In genomic region chr9:127133739-127134167, GRCh38 we compare ENCODE assay signal across 11 cellular contexts. TPM values are rescaled to one million over a fixed set of nuclear protein-coding genes. Genes with fewer than 3 reads are reported as not detected.
DNase-seq lines count a peak whose midpoint lies in the region; ATAC-seq and TF ChIP-seq lines count a peak whose summit lies in the region.
"Had no signal": no experiment of that assay in that cellular context is flagged by ENCODE, and none has a peak within 500 bp of the region (broad histone marks: within the 10 kb centered on the region; RNA-seq: fewer than 3 reads in every experiment).

No MANE protein-coding gene starts in this region.

- no peaks in the 10 kb centered on the region for H4K20me1 ChIP-seq in GM23338 (replicated peaks; ENCODE audit: insufficient read depth)

- TF ChIP-seq CTCF in GM23338 (conservative IDR thresholded peaks at IDR 0.05; ENCODE audit: low read depth in 2 of 2) = no peak
- TF ChIP-seq CTCF in progenitor cell of endocrine pancreas (IDR thresholded peaks at IDR 0.05; ENCODE audit: unreplicated experiment) = no peak

- H3K27me3 Mint-ChIP-seq in GM23338 (ENCODE audit: insufficient read depth, low read depth, poor library complexity) (peaks cover 7% of the 10 kb centered on the region), progenitor cell of endocrine pancreas (peaks cover 23% of the 10 kb centered on the region)

- H3K4me3 Mint-ChIP-seq in GM23338 (peak overlapping the region; percentile 28; the same call in 1 of the 3 replicates), progenitor cell of endocrine pancreas (ENCODE audit: low read depth) (no peak overlapping the region)

- H2AFZ ChIP-seq in GM23338 = no peak overlapping the region

- H3K27me3 ChIP-seq in GM23338 (ENCODE audit: insufficient read depth) (no peaks in the 10 kb centered on the region), skeletal muscle satellite cell (ENCODE audit: control insufficient read depth, insufficient read depth, low read length) (peaks cover 22% of the 10 kb centered on the region)

- H3K4me3 ChIP-seq in GM23338 = no peak overlapping the region
- H3K4me3 ChIP-seq in skeletal muscle satellite cell (ENCODE audit: low read length) = peak overlapping the region; percentile 44
- H3K4me3 ChIP-seq: GM12878 had no signal

- ATAC-seq in GM23338 = peak; percentile 38
- no peak for ATAC-seq in HG02870 (IDR thresholded peaks at IDR 0.05; ENCODE audit: unreplicated experiment)
- ATAC-seq in GM21576 (IDR thresholded peaks at IDR 0.05; ENCODE audit: unreplicated experiment) = no peak
- ATAC-seq in GM21381 (IDR thresholded peaks at IDR 0.05; ENCODE audit: unreplicated experiment) = no peak
- ATAC-seq: foreskin keratinocyte, GM12878 had no signal

- peak overlapping the region; percentile 54 for H3K9ac ChIP-seq in skeletal muscle satellite cell (ENCODE audit: low read depth, low read length)

- H3K79me2 ChIP-seq in GM23338 (replicated peaks; ENCODE audit: insufficient read depth) = no peaks in the 10 kb centered on the region

- no peaks in the 10 kb centered on the region for H3F3A ChIP-seq in GM23338 (replicated peaks; ENCODE audit: low read depth)

- H3K36me3 Mint-ChIP-seq in GM23338 (ENCODE audit: low read depth) = no peaks in the 10 kb centered on the region
- H3K36me3 Mint-ChIP-seq in progenitor cell of endocrine pancreas (ENCODE audit: insufficient read depth) = no peaks in the 10 kb centered on the region

- peaks cover 45% of the 10 kb centered on the region for H3K4me1 Mint-ChIP-seq in GM23338
- peaks cover 36% of the 10 kb centered on the region for H3K4me1 Mint-ChIP-seq in progenitor cell of endocrine pancreas (ENCODE audit: low read depth)

- no peaks in the 10 kb centered on the region for H3K36me3 ChIP-seq in GM23338 (ENCODE audit: insufficient read depth)
- no peaks in the 10 kb centered on the region for H3K36me3 ChIP-seq in skeletal muscle satellite cell (ENCODE audit: insufficient read depth, low read length)

- H3K9me2 ChIP-seq in GM23338 (ENCODE audit: insufficient read depth) = no peaks in the 10 kb centered on the region

- H3K9me3 Mint-ChIP-seq in GM23338 = no peaks in the 10 kb centered on the region; the same call in 2 of the 3 replicates
- no peaks in the 10 kb centered on the region for H3K9me3 Mint-ChIP-seq in progenitor cell of endocrine pancreas (ENCODE audit: low read depth)

- H3K27ac Mint-ChIP-seq in GM23338 (no peak overlapping the region), progenitor cell of endocrine pancreas (no peak overlapping the region)

- H3K9me3 ChIP-seq in skeletal muscle satellite cell (replicated peaks; ENCODE audit: low read length) = no peaks in the 10 kb centered on the region

- H3K4me1 ChIP-seq in GM23338 (ENCODE audit: insufficient read depth) (peaks cover 29% of the 10 kb centered on the region), skeletal muscle satellite cell (ENCODE audit: control insufficient read depth, insufficient read depth, low read length) (peaks cover 51% of the 10 kb centered on the region)

- DNase-seq in GM23338 (ENCODE audit: low spot score) = peak; percentile 44
- DNase-seq in astrocyte of the hippocampus (ENCODE audit: low read depth, low spot score) = peak; percentile 83
- DNase-seq in iris pigment epithelial cell (ENCODE audit: low read depth) = peak; percentile 86
- no peak for DNase-seq in progenitor cell of endocrine pancreas (ENCODE audit: low spot score, unreplicated experiment)
- DNase-seq: foreskin keratinocyte had no signal

- H3K4me2 ChIP-seq in GM23338 = 0 out of 2 replicates have a peak overlapping the region, but pooled peaks have one; percentile 55
- peak overlapping the region; percentile 67 for H3K4me2 ChIP-seq in skeletal muscle satellite cell (ENCODE audit: low read length)

- peak overlapping the region; percentile 63; the same call in 1 of the 2 replicates for H3K27ac ChIP-seq in GM23338 (ENCODE audit: low read depth)
- H3K27ac ChIP-seq: foreskin keratinocyte, VCaP had no signal

TF ChIP-seq in GM23338, 12 proteins besides CTCF, POLR2A, EP300 and RAD21 (continues in another document):
- TF ChIP-seq POLR2AphosphoS5 (IDR thresholded peaks at IDR 0.05; ENCODE audit: low read depth) (no peak), ZNF331 (CRISPR knock-in tag; IDR thresholded peaks at IDR 0.05; ENCODE audit: low read depth) (no peak), ZNF114 (CRISPR knock-in tag; IDR thresholded peaks at IDR 0.05) (no peak), EZH2 (IDR thresholded peaks at IDR 0.05; ENCODE audit: low read depth, unreplicated experiment) (no peak), CREB1 (CRISPR knock-in tag; IDR thresholded peaks at IDR 0.05; ENCODE audit: low read depth) (no peak), NANOG (IDR thresholded peaks at IDR 0.05; ENCODE audit: borderline replicate concordance) (no peak), ETS1 (IDR thresholded peaks at IDR 0.05) (no peak), JUNB (IDR thresholded peaks at IDR 0.05; ENCODE audit: unreplicated experiment) (no peak)
- TF ChIP-seq, protein P1, sequence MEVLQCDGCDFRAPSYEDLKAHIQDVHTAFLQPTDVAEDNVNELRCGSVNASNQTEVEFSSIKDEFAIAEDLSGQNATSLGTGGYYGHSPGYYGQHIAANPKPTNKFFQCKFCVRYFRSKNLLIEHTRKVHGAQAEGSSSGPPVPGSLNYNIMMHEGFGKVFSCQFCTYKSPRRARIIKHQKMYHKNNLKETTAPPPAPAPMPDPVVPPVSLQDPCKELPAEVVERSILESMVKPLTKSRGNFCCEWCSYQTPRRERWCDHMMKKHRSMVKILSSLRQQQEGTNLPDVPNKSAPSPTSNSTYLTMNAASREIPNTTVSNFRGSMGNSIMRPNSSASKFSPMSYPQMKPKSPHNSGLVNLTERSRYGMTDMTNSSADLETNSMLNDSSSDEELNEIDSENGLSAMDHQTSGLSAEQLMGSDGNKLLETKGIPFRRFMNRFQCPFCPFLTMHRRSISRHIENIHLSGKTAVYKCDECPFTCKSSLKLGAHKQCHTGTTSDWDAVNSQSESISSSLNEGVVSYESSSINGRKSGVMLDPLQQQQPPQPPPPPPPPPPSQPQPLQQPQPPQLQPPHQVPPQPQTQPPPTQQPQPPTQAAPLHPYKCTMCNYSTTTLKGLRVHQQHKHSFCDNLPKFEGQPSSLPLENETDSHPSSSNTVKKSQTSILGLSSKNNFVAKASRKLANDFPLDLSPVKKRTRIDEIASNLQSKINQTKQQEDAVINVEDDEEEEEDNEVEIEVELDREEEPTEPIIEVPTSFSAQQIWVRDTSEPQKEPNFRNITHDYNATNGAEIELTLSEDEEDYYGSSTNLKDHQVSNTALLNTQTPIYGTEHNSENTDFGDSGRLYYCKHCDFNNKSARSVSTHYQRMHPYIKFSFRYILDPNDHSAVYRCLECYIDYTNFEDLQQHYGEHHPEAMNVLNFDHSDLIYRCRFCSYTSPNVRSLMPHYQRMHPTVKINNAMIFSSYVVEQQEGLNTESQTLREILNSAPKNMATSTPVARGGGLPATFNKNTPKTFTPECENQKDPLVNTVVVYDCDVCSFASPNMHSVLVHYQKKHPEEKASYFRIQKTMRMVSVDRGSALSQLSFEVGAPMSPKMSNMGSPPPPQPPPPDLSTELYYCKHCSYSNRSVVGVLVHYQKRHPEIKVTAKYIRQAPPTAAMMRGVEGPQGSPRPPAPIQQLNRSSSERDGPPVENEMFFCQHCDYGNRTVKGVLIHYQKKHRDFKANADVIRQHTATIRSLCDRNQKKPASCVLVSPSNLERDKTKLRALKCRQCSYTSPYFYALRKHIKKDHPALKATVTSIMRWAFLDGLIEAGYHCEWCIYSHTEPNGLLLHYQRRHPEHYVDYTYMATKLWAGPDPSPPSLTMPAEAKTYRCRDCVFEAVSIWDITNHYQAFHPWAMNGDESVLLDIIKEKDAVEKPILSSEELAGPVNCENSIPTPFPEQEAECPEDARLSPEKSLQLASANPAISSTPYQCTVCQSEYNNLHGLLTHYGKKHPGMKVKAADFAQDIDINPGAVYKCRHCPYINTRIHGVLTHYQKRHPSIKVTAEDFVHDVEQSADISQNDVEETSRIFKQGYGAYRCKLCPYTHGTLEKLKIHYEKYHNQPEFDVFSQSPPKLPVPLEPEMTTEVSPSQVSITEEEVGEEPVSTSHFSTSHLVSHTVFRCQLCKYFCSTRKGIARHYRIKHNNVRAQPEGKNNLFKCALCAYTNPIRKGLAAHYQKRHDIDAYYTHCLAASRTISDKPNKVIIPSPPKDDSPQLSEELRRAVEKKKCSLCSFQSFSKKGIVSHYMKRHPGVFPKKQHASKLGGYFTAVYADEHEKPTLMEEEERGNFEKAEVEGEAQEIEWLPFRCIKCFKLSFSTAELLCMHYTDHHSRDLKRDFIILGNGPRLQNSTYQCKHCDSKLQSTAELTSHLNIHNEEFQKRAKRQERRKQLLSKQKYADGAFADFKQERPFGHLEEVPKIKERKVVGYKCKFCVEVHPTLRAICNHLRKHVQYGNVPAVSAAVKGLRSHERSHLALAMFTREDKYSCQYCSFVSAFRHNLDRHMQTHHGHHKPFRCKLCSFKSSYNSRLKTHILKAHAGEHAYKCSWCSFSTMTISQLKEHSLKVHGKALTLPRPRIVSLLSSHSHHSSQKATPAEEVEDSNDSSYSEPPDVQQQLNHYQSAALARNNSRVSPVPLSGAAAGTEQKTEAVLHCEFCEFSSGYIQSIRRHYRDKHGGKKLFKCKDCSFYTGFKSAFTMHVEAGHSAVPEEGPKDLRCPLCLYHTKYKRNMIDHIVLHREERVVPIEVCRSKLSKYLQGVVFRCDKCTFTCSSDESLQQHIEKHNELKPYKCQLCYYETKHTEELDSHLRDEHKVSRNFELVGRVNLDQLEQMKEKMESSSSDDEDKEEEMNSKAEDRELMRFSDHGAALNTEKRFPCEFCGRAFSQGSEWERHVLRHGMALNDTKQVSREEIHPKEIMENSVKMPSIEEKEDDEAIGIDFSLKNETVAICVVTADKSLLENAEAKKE (CRISPR knock-in tag; IDR thresholded peaks at IDR 0.05) = no peak

RNA-seq across cellular contexts. Expression of gene ANGPTL2, which starts 11.3 kb away (rescaled TPM):
- total RNA-seq in GM23338 (2014; rRNA removed; shearing (Covaris generic)) = 5.2 and 7.1 TPM in 2 replicates
- polyA plus RNA-seq in GM23338 (2016; fragmentation: Nextera tagmentation; extraction: Ambion mirVana) = 2.9 and 3.1 TPM in 2 replicates
- 2.3 and 2.4 TPM in 2 replicates for total RNA-seq in skeletal muscle satellite cell (2012; rRNA removed)
- 4.7 and 5.3 TPM in 2 replicates for total RNA-seq in progenitor cell of endocrine pancreas
